Comparison of ENCODE assay signal across 11 cellular contexts in the genomic region with DNA sequence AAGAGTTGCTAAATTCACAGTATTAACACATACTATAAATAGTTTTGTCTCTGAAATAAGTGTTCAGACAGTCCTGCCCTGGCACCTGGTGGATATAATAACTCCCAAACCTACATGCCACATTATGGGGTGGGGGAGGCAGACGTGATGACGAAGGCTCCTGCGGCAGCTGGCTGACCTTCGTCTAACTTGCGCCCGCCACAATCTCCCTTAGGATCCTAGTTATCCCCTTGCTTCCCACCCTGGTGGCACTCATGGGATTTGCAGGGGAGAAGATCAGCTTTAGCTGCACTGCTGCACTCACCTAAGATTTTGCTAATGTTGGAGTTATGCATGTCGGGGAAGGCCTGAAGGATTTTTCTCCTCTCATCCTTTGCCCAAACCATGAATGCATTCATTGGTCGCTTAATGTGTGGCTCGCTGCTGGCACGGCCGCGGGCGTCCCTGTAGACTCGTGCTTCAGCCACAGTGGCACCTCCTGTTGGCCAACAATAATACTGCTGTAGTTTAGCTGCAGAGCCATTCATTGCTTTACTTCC.
DNase-seq lines count a peak whose midpoint lies in the region; ATAC-seq and TF ChIP-seq lines count a peak whose summit lies in the region.
"Had no signal": no experiment of that assay in that cellular context is flagged by ENCODE, and none has a peak within 500 bp of the region (broad histone marks: within the 10 kb centered on the region; RNA-seq: fewer than 3 reads in every experiment).

No MANE protein-coding gene starts in this region.

- no peaks in the 10 kb centered on the region for H3K36me3 ChIP-seq in RWPE2 (ENCODE audit: low read depth)

- ATAC-seq in RWPE2 (ENCODE audit: low read depth) (no peak), omental fat pad (ENCODE audit: low FRiP score) (peak; percentile 41), HG03378 (IDR thresholded peaks at IDR 0.05; ENCODE audit: unreplicated experiment) (no peak)
- ATAC-seq: mucosa of descending colon had no signal

- H3K4me3 ChIP-seq in GM12875 (ENCODE audit: low read depth, low read length) = no peak overlapping the region
- no peak overlapping the region for H3K4me3 ChIP-seq in RWPE2 (ENCODE audit: severe bottlenecking)
- H3K4me3 ChIP-seq: mucosa of descending colon had no signal

- 0 out of 2 replicates have a peak, but pooled peaks have one; percentile 12 for TF ChIP-seq CTCF in GM12875 (IDR thresholded peaks at IDR 0.05; ENCODE audit: borderline replicate concordance, insufficient read depth, low read depth, low read length)
- peak; percentile 19 for TF ChIP-seq CTCF in RWPE2 (IDR thresholded peaks at IDR 0.05; ENCODE audit: poor library complexity, severe bottlenecking)
- TF ChIP-seq CTCF in omental fat pad (IDR thresholded peaks at IDR 0.05) = no peak

- DNase-seq in RWPE2 (ENCODE audit: low spot score) (no peak), globus pallidus (ENCODE audit: low spot score) (peak; percentile 14), omental fat pad (ENCODE audit: low spot score) (no peak), NCI-H526 treated with DMSO at 0.1 percent for 48 hours (lab: John Stamatoyannopoulos, UW) (no peak), T-helper 9 cell (no peak), medulla oblongata (ENCODE audit: extremely low spot score) (no peak)
- DNase-seq: mucosa of descending colon; NCI-H1694; stimulated activated CD4-positive, alpha-beta T cell treated with anti-CD3 and anti-CD28 coated beads, Interleukin-2, amount 100 ng/mL, for 48 hours had no signal

- no peak overlapping the region for H3K27ac ChIP-seq in RWPE2 (ENCODE audit: poor library complexity, severe bottlenecking)

- no peaks in the 10 kb centered on the region for H3K4me1 ChIP-seq in RWPE2 (ENCODE audit: insufficient read depth, poor library complexity, severe bottlenecking)

- H3K27me3 ChIP-seq in RWPE2 (ENCODE audit: insufficient read depth, poor library complexity, severe bottlenecking) = no peaks in the 10 kb centered on the region

- no peaks in the 10 kb centered on the region for H3K9me3 ChIP-seq in RWPE2 (ENCODE audit: severe bottlenecking)
- H3K9me3 ChIP-seq: mucosa of descending colon had no signal

Comparison
In these comparisons a context has a peak if more than half of its experiments do, and no peak if none do; other contexts are left out.
1. CTCF ChIP-seq: peak in GM12875 (single experiment) and RWPE2 (single experiment); none in omental fat pad (0 of 3).